In the genomic region with DNA sequence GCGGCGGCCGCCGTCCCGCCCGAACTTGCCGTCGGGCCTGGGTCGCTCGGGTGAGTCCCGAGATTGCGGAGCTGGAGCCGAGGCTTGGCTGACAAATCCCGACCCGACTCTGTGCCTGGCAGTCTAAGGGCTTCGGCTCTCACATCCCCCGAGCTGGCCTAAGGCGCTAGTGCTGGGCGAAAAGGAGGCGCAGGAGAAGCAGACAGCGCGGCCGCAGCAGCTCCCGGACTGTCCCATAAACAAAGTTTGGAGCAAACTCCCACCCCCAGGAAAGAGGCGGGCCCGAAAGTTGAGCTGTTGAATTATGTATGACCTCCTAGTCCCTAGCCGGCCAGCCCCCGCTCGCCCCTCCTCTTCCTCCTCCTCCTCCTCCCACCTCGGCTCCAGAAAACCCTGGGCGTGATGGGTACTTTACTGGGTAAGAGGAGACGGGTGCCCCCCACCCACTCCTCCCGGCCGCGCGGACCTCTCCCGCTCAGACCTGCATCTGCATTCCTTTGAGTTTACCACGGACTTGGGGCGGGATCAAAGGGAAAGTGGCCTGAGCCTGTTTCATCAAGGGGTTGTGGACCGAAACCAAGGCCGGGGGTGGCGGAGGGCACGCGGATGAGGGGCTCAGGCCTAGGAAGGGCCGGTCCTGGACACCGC, we compare ENCODE assay signal across 8 cellular contexts. TPM values are rescaled to one million over a fixed set of nuclear protein-coding genes. Genes with fewer than 3 reads are reported as not detected.
DNase-seq lines count a peak whose midpoint lies in the region; ATAC-seq and TF ChIP-seq lines count a peak whose summit lies in the region.

A gene (minus strand): TSS at position 230 of the 648 bp plus-strand sequence. CDS start 719 bp downstream, outside the sequence.

- in situ Hi-C loops in SK-MEL-5 (cut with HindIII; ENCODE audit: low pct_unique_long_range_greater_than_20kb, low sequenced_read_pairs), result no loop called here

- H3K9me3 ChIP-seq in Caco-2, result no peaks in the 10 kb centered on the region

- intact Hi-C loops in Caco-2 (cut with micrococcal nuclease; ENCODE audit: unreplicated experiment), result loop anchor here (5.0 kb wide), 1 partner anchor 126 kb away; no protein-coding TSS in a partner anchor
- intact Hi-C loops in MCF 10A (cut with micrococcal nuclease), result loop anchor here (1.0 to 5.0 kb wide), 4 partner anchors 59 to 146 kb away; no protein-coding TSS in a partner anchor

- peak within 1 kb of the TSS; percentile 100 for H3K27ac ChIP-seq in rectal smooth muscle tissue (ENCODE audit: low read depth, low read length)

- peak within 1 kb of the TSS; percentile 90 for H3K9ac ChIP-seq in rectal smooth muscle tissue (ENCODE audit: low read length)

- BruUV-seq in Caco-2 (replicated peaks; lab: Mats Ljungman, UMichigan) (no TSS peak), MCF 10A (replicated peaks; lab: Mats Ljungman, UMichigan) (no TSS peak)

- H3K27me3 Mint-ChIP-seq in Caco-2 (ENCODE audit: insufficient read depth, unreplicated experiment), result no peaks in the 10 kb centered on the region
- H3K27me3 Mint-ChIP-seq in MCF 10A (ENCODE audit: insufficient read depth, unreplicated experiment), result no peaks in the 10 kb centered on the region

- peaks cover 14% of the 10 kb centered on the region for H3K4me1 ChIP-seq in Caco-2
- peaks cover 25% of the 10 kb centered on the region for H3K4me1 ChIP-seq in rectal smooth muscle tissue (ENCODE audit: control insufficient read depth, insufficient read depth, low read length)

- no peaks in the 10 kb centered on the region for H3K9me3 Mint-ChIP-seq in Caco-2 (ENCODE audit: unreplicated experiment)
- no peaks in the 10 kb centered on the region for H3K9me3 Mint-ChIP-seq in MCF 10A (ENCODE audit: unreplicated experiment)

- peak within 1 kb of the TSS; percentile 87 for H3K27ac Mint-ChIP-seq in Caco-2 (ENCODE audit: unreplicated experiment)
- peak within 1 kb of the TSS; percentile 99 for H3K27ac Mint-ChIP-seq in MCF 10A (ENCODE audit: low read depth, unreplicated experiment)

- H3K36me3 ChIP-seq in Caco-2 (ENCODE audit: control insufficient read depth, insufficient read depth, low read length), result peaks cover 1% of the 10 kb centered on the region; the same call in 1 of the 2 replicates
- no peaks in the 10 kb centered on the region for H3K36me3 ChIP-seq in rectal smooth muscle tissue (ENCODE audit: control insufficient read depth, insufficient read depth, low read length)

- DNase-seq in Caco-2 (peak; percentile 80 to 87), SK-MEL-5 (ENCODE audit: low read depth, low spot score) (peak; percentile 96), MCF 10A (ENCODE audit: unreplicated experiment) (peak; percentile 99), iPS DF 19.7 (ENCODE audit: low read depth, low spot score) (peak; percentile 86)
- DNase-seq in stimulated activated naive CD4-positive, alpha-beta T cell treated with Interleukin-2 at 50 U/mL for 16 hours (lab: John Stamatoyannopoulos, UW), result no peak

- TF ChIP-seq CTCF in Caco-2 (IDR thresholded peaks at IDR 0.05; ENCODE audit: insufficient read depth in 1 of 2, low read depth in 1 of 2, low read length in 1 of 2, severe bottlenecking in 1 of 2, unreplicated experiment in 1 of 2) (no peak), MCF 10A (IDR thresholded peaks at IDR 0.05; ENCODE audit: unreplicated experiment) (no peak)

- peaks cover 12% of the 10 kb centered on the region for H3K36me3 Mint-ChIP-seq in Caco-2 (ENCODE audit: insufficient read depth, unreplicated experiment)
- H3K36me3 Mint-ChIP-seq in MCF 10A (ENCODE audit: insufficient read depth, unreplicated experiment), result peaks cover 13% of the 10 kb centered on the region

- no peaks in the 10 kb centered on the region; the same call in 1 of the 2 replicates for H3K27me3 ChIP-seq in Caco-2 (replicated peaks; ENCODE audit: control insufficient read depth, insufficient read depth, low read length)
- H3K27me3 ChIP-seq in rectal smooth muscle tissue (ENCODE audit: control insufficient read depth, insufficient read depth, low read length), result peaks cover 6% of the 10 kb centered on the region

- CTCF ChIA-PET in Caco-2 (lab: Charles Lee), result interaction anchor here (0.7 to 1.1 kb wide), 4 partner anchors 49 to 331 kb away, joined by 3 to 4 read pairs (median 3); no protein-coding TSS in a partner anchor
- CTCF ChIA-PET in MCF 10A (lab: Yijun Ruan, JAX), result interaction anchor here (0.6 to 7.2 kb wide), 26 partner anchors 9 to 740 kb away, joined by 3 to 51 read pairs (median 3); a partner anchor contains a TSS

- H3K4me1 Mint-ChIP-seq in Caco-2 (ENCODE audit: low read depth, unreplicated experiment), result peaks cover 15% of the 10 kb centered on the region
- H3K4me1 Mint-ChIP-seq in MCF 10A (ENCODE audit: insufficient read depth, unreplicated experiment), result peaks cover 30% of the 10 kb centered on the region

- H3K4me3 ChIP-seq in Caco-2 (ENCODE audit: low read depth, low read length) (peak within 1 kb of the TSS; percentile 37), rectal smooth muscle tissue (ENCODE audit: low read length) (peak within 1 kb of the TSS; percentile 91)

- H3K4me3 Mint-ChIP-seq in Caco-2 (ENCODE audit: unreplicated experiment) (peak within 1 kb of the TSS; percentile 78), MCF 10A (ENCODE audit: unreplicated experiment) (peak within 1 kb of the TSS; percentile 100)

- POLR2A ChIA-PET in Caco-2 (lab: Charles Lee) (interaction anchor here (0.6 to 1.0 kb wide), 5 partner anchors 13 to 89 kb away, joined by 3 to 6 read pairs (median 5); no protein-coding TSS in a partner anchor), MCF 10A (lab: Yijun Ruan, JAX) (interaction anchor here (0.6 to 6.4 kb wide), 43 partner anchors 10 to 888 kb away, joined by 3 to 83 read pairs (median 6); a partner anchor contains a TSS)

- peak; percentile 78 for ATAC-seq in GM19397 (IDR thresholded peaks at IDR 0.05; ENCODE audit: unreplicated experiment)
- peak; percentile 64 for ATAC-seq in HG03442 (IDR thresholded peaks at IDR 0.05; ENCODE audit: unreplicated experiment)

RNA-seq across cellular contexts. Expression of the gene that starts here (rescaled TPM):
- total RNA-seq in Caco-2 (2022) (16.2 and 19.1 TPM in 2 replicates), MCF 10A (2022) (52.9 and 54.9 TPM in 2 replicates)
- total RNA-seq in SK-MEL-5 (2014; rRNA removed; shearing (Covaris generic)), result 87.6 and 95.5 TPM in 2 replicates
- 377 and 427 TPM in 2 replicates for polyA plus RNA-seq in SK-MEL-5 (2015; cell fraction: cytosol; rRNA removed)
- 153 and 158 TPM in 2 replicates for polyA plus RNA-seq in SK-MEL-5 (2015; cell fraction: nucleus; rRNA removed)
